In genomic region chr14:104036250-104036649, GRCh38 we compare ENCODE assay signal across 23 cellular contexts. TPM values are rescaled to one million over a fixed set of nuclear protein-coding genes. Genes with fewer than 3 reads are reported as not detected.
"Had no signal": no experiment of that assay in that cellular context is flagged by ENCODE, and none has a peak within 500 bp of the region (broad histone marks: within the 10 kb centered on the region; RNA-seq: fewer than 3 reads in every experiment).

No MANE protein-coding gene starts in this region.

- H3K27me3 ChIP-seq: neural progenitor cell had no signal

- H3K9me3 ChIP-seq: esophagus muscularis mucosa, left ventricle myocardium inferior, stomach, suprapubic skin, tibial nerve had no signal

- H3K27ac Mint-ChIP-seq: activated naive CD8-positive, alpha-beta T cell treated with anti-CD3 and anti-CD28 coated beads for 36 hours; activated T-cell treated with anti-CD3 and anti-CD28 coated beads, Interleukin-2, amount 50 U/mL, for 24 hours; activated T-helper 2 cell treated with anti-CD3 and anti-CD28 coated beads, Interferon-gamma antibody, Interleukin-2, Interleukin-4, amounts not matched to agents 10 μg/mL and 5 μg/mL and 100 μg/mL, durations not matched to agents 14 hours and 24 hours and 36 hours; mesothelial cell of epicardium; neural progenitor cell; stimulated activated memory B cell treated with anti-CD40 and anti-IgM and Interleukin-4, amounts not matched to agents 10 μg/mL and 1 μg/mL and 100 μg/mL, for 72 hours; WTC11 had no signal

- H3K4me1 Mint-ChIP-seq: activated naive CD8-positive, alpha-beta T cell treated with anti-CD3 and anti-CD28 coated beads for 36 hours; naive thymus-derived CD8-positive, alpha-beta T cell; stimulated activated memory B cell treated with anti-CD40 and anti-IgM and Interleukin-4, amounts not matched to agents 10 μg/mL and 1 μg/mL and 100 μg/mL, for 72 hours had no signal

- H3K9me3 Mint-ChIP-seq: activated naive CD8-positive, alpha-beta T cell treated with anti-CD3 and anti-CD28 coated beads for 36 hours; activated T-cell treated with anti-CD3 and anti-CD28 coated beads, Interleukin-2, amount 50 U/mL, for 24 hours; activated T-helper 2 cell treated with anti-CD3 and anti-CD28 coated beads, Interferon-gamma antibody, Interleukin-2, Interleukin-4, amounts not matched to agents 10 μg/mL and 5 μg/mL and 100 μg/mL, durations not matched to agents 14 hours and 24 hours and 36 hours; mesothelial cell of epicardium; naive thymus-derived CD8-positive, alpha-beta T cell; neural progenitor cell; stimulated activated memory B cell treated with anti-CD40 and anti-IgM and Interleukin-4, amounts not matched to agents 10 μg/mL and 1 μg/mL and 100 μg/mL, for 72 hours; WTC11 had no signal

- H3K4me1 ChIP-seq: stomach, suprapubic skin, tibial nerve had no signal

- H3K4me3 ChIP-seq: coronary artery, esophagus muscularis mucosa, left ventricle myocardium inferior, neural progenitor cell, stomach, suprapubic skin, tibial nerve had no signal

- H3K36me3 Mint-ChIP-seq: activated naive CD8-positive, alpha-beta T cell treated with anti-CD3 and anti-CD28 coated beads for 36 hours; mesothelial cell of epicardium; naive thymus-derived CD8-positive, alpha-beta T cell; neural progenitor cell; stimulated activated memory B cell treated with anti-CD40 and anti-IgM and Interleukin-4, amounts not matched to agents 10 μg/mL and 1 μg/mL and 100 μg/mL, for 72 hours; WTC11 had no signal

- H3K4me3 Mint-ChIP-seq: activated naive CD8-positive, alpha-beta T cell treated with anti-CD3 and anti-CD28 coated beads for 36 hours; activated T-cell treated with anti-CD3 and anti-CD28 coated beads, Interleukin-2, amount 50 U/mL, for 24 hours; mesothelial cell of epicardium; naive thymus-derived CD8-positive, alpha-beta T cell; neural progenitor cell; stimulated activated memory B cell treated with anti-CD40 and anti-IgM and Interleukin-4, amounts not matched to agents 10 μg/mL and 1 μg/mL and 100 μg/mL, for 72 hours; WTC11 had no signal

- H3K36me3 ChIP-seq: esophagus muscularis mucosa, left ventricle myocardium inferior, neural progenitor cell, stomach, suprapubic skin, tibial nerve had no signal

- DNase-seq: activated CD4-positive, alpha-beta T cell treated with anti-CD3 and anti-CD28 coated beads, Interleukin-2, amount 50 U/mL, for 4 hours; activated CD8-positive, alpha-beta memory T cell treated with anti-CD3 and anti-CD28 coated beads for 24 hours; activated CD8-positive, alpha-beta memory T cell treated with anti-CD3 and anti-CD28 coated beads, Interleukin-2, amount 50 U/mL, for 4 hours; activated naive CD4-positive, alpha-beta T cell treated with Interleukin-2 at 50 U/mL for 16 hours; activated naive CD8-positive, alpha-beta T cell treated with anti-CD3 and anti-CD28 coated beads for 36 hours; activated T-cell treated with anti-CD3 and anti-CD28 coated beads, Interleukin-2, amount 50 U/mL, for 24 hours; cerebellar nuclear complex; hippocampal formation; left ventricle myocardium inferior; naive thymus-derived CD8-positive, alpha-beta T cell; small intestine; stimulated activated CD4-positive, alpha-beta T cell treated with anti-CD3 and anti-CD28 coated beads, Interleukin-15, amount 100 ng/mL, for 24 hours; stomach had no signal

- H3K27ac ChIP-seq: coronary artery, esophagus muscularis mucosa, left ventricle myocardium inferior, neural progenitor cell, stomach, suprapubic skin, tibial nerve had no signal

RNA-seq across cellular contexts. Expression of gene ASPG, which starts 49.2 kb away (rescaled TPM):
- total RNA-seq: activated naive CD8-positive, alpha-beta T cell treated with anti-CD3 and anti-CD28 coated beads for 36 hours; activated T-helper 2 cell treated with anti-CD3 and anti-CD28 coated beads, Interferon-gamma antibody, Interleukin-2, Interleukin-4, amounts not matched to agents 10 μg/mL and 5 μg/mL and 100 μg/mL, durations not matched to agents 14 hours and 24 hours and 36 hours; lung microvascular endothelial cell; naive thymus-derived CD8-positive, alpha-beta T cell had no signal
- polyA plus RNA-seq: naive thymus-derived CD8-positive, alpha-beta T cell had no signal
